Comparison of ENCODE assay signal across 16 cellular contexts in the genomic region with DNA sequence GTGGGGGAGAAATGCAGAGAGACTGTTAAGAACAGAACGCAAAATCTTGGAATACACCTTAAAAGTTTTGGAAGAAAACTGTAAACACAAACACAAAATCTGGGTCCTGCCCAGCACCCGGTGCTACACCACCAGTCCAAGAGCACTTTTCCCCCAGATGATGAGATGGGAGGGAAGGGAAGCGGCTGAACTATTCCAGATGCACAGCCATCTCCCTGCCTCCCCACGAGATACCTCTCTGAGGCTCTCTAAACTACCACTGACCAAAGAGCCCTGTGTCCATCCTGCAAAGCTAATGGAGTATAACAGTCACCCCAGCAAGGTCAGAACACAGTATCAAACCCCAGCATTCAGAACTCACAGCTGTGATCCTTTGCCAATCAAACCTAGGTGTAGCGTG. TPM values are rescaled to one million over a fixed set of nuclear protein-coding genes. Genes with fewer than 3 reads are reported as not detected.
DNase-seq lines count a peak whose midpoint lies in the region; ATAC-seq and TF ChIP-seq lines count a peak whose summit lies in the region.
"Had no signal": no experiment of that assay in that cellular context is flagged by ENCODE, and none has a peak within 500 bp of the region (broad histone marks: within the 10 kb centered on the region; RNA-seq: fewer than 3 reads in every experiment).

No MANE protein-coding gene starts in this region.

- H3K4me1 ChIP-seq in heart left ventricle (peaks cover 20 to 98% (median 92%) of the 10 kb centered on the region in 12 donors), gastroesophageal sphincter (peaks cover 16 to 99% (median 73%) of the 10 kb centered on the region in 3 donors), psoas muscle (peaks cover 92% of the 10 kb centered on the region), vagina (peaks cover 99% of the 10 kb centered on the region)

- H3K27ac ChIP-seq in heart left ventricle (peak overlapping the region; percentile 79 to 94 (median 89)), gastroesophageal sphincter (peak overlapping the region in 3 of 4 donors; percentile 70 to 84 (median 81)), psoas muscle (peak overlapping the region; percentile 89), vagina (peak overlapping the region; percentile 94)
- H3K27ac ChIP-seq: neural progenitor cell had no signal

- H3K4me3 ChIP-seq in heart left ventricle, result peak overlapping the region in 9 of 12 donors; percentile 0 to 27 (median 14)
- peak overlapping the region in 1 of 2 donors; percentile 2 for H3K4me3 ChIP-seq in gastroesophageal sphincter
- peak overlapping the region; percentile 3 for H3K4me3 ChIP-seq in psoas muscle
- H3K4me3 ChIP-seq in vagina, result peak overlapping the region in 1 of 2 donors; percentile 18
- H3K4me3 ChIP-seq: A549, K562, neural progenitor cell had no signal

- H3K27me3 ChIP-seq in heart left ventricle (no peaks in the 10 kb centered on the region), gastroesophageal sphincter (no peaks in the 10 kb centered on the region), psoas muscle (ENCODE audit: insufficient read depth in 3 of 3, low read length in 2 of 3) (no peaks in the 10 kb centered on the region), vagina (no peaks in the 10 kb centered on the region)
- H3K27me3 ChIP-seq: neural progenitor cell had no signal

- TF ChIP-seq POLR2A in heart left ventricle (IDR thresholded peaks at IDR 0.05) (no peak), gastroesophageal sphincter (IDR thresholded peaks at IDR 0.05) (no peak), vagina (IDR thresholded peaks at IDR 0.05) (no peak)

- DNase-seq in heart left ventricle, result no peak
- no peak for DNase-seq in Right ventricle myocardium superior
- DNase-seq in psoas muscle, result no peak
- DNase-seq in vagina (ENCODE audit: extremely low spot score in 2 of 2), result no peak
- DNase-seq in putamen (ENCODE audit: low spot score), result no peak
- no peak for DNase-seq in stimulated activated CD4-positive, alpha-beta T cell treated with anti-CD3 and anti-CD28 coated beads, Interleukin-1b, Interleukin-23, amount 100 ng/mL, for 48 hours
- DNase-seq in stimulated activated CD4-positive, alpha-beta T cell treated with anti-CD3 and anti-CD28 coated beads, Interleukin-2, amount 100 ng/mL, for 24 hours, result no peak
- DNase-seq: activated B cell treated with CpG ODN at 0.5 μM for 24 hours; activated T-cell treated with anti-CD3 and anti-CD28 coated beads, Interleukin-2, amount 50 U/mL, for 72 hours; stimulated activated CD4-positive, alpha-beta T cell treated with anti-CD3 and anti-CD28 coated beads, Interleukin-4, amount 100 ng/mL, for 24 hours; stimulated activated naive CD4-positive, alpha-beta T cell treated with Interleukin-2 at 50 U/mL for 16 hours had no signal

- intact Hi-C loops in heart left ventricle (cut with DNase I) (loop anchor here in 1 of 10 donors (5.0 kb wide), 1 partner anchor 64 kb away; no protein-coding TSS in a partner anchor), Right ventricle myocardium superior (cut with DNase I) (no loop called here), psoas muscle (cut with DNase I) (loop anchor here in 1 of 2 donors (10.0 kb wide), 1 partner anchor 654 kb away; a partner anchor contains a TSS), vagina (cut with DNase I) (no loop called here)

- TF ChIP-seq CTCF in heart left ventricle (IDR thresholded peaks at IDR 0.05), result no peak
- TF ChIP-seq CTCF in gastroesophageal sphincter (IDR thresholded peaks at IDR 0.05), result no peak
- no peak for TF ChIP-seq CTCF in psoas muscle (IDR thresholded peaks at IDR 0.05)
- TF ChIP-seq CTCF in vagina (IDR thresholded peaks at IDR 0.05), result no peak

- WGBS in heart left ventricle, 4 donors, result 48 to 70% (median 54%) methylated on average over 5 of the region's 5 CpGs
- 30 to 63% methylated on average over 3 to 4 of the region's 5 CpGs for WGBS in gastroesophageal sphincter (ENCODE audit: low coverage in 1 of 2), 2 donors
- WGBS in psoas muscle, 3 donors, result 52 to 65% (median 59%) methylated on average over 5 of the region's 5 CpGs

- H3K36me3 ChIP-seq in heart left ventricle (peaks cover 0 to 52% (median 26%) of the 10 kb centered on the region in 9 donors), gastroesophageal sphincter (peaks cover 0 to 18% of the 10 kb centered on the region in 2 donors), psoas muscle (ENCODE audit: insufficient read depth in 1 of 2, low read depth in 1 of 2) (peaks cover 0 to 31% of the 10 kb centered on the region in 2 donors), vagina (peaks cover 0 to 16% of the 10 kb centered on the region in 2 donors)
- H3K36me3 ChIP-seq: neural progenitor cell had no signal

- no peak for ATAC-seq in heart left ventricle
- ATAC-seq in Right ventricle myocardium superior (ENCODE audit: poor library complexity), result no peak
- ATAC-seq in gastroesophageal sphincter, result no peak
- ATAC-seq in psoas muscle, result no peak
- ATAC-seq: A549; activated T-cell treated with anti-CD3 and anti-CD28 coated beads, Interleukin-2, amount 50 U/mL, for 72 hours; HCT116; K562 had no signal

- H3K9me3 ChIP-seq in heart left ventricle (no peaks in the 10 kb centered on the region), gastroesophageal sphincter (no peaks in the 10 kb centered on the region), psoas muscle (no peaks in the 10 kb centered on the region), vagina (no peaks in the 10 kb centered on the region)
- H3K9me3 ChIP-seq: A549 had no signal

- no peak for TF ChIP-seq EP300 in gastroesophageal sphincter (IDR thresholded peaks at IDR 0.05)

RNA-seq across cellular contexts. Expression of a gene that starts 8.0 kb away (rescaled TPM):
- total RNA-seq in heart left ventricle (1,000 to 10,000 TPM in 1 of 9 donors, 100 to 1,000 TPM in 8; 355 to 1,522 (median 471) TPM), Right ventricle myocardium superior (435 TPM), gastroesophageal sphincter (100 to 1,000 TPM; 194 to 521 (median 352) TPM), psoas muscle (100 to 1,000 TPM; 175 to 687 (median 372) TPM), vagina (273 TPM)
- polyA plus RNA-seq in heart left ventricle (100 to 1,000 TPM; 119 to 747 TPM), psoas muscle (100 to 1,000 TPM; 111 to 331 (median 170) TPM)
- total RNA-seq: activated B cell treated with CpG ODN at 0.5 μM for 24 hours; activated T-cell treated with anti-CD3 and anti-CD28 coated beads, Interleukin-2, amount 50 U/mL, for 72 hours had no signal
